ENCODE assay signal across 20 cellular contexts in the genomic region with DNA sequence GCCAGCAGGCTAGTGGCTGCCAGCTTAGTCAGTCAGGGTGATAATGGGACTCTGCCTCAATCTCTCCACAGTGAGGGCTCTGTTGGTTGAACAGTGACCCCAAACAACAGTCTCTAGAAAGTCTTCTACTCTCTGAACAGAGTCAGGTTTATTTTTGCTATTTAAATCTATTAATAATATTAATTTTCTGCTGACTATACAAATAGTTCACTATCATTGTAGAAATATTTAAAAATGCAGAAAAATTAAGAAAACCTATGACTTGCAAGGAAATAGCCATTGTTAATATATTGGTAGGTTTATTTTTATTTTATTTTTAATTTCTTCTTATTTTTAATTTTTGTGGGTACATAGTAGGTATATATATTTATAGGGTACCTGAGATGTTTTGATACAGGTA.
A peak's percentile ranks its signal among the peaks of the same experiment; 100 is the strongest.
DNase-seq lines count a peak whose midpoint lies in the region; ATAC-seq, FAIRE-seq and TF ChIP-seq lines count a peak whose summit lies in the region.
"Had no signal": no experiment of that assay in that cellular context is flagged by ENCODE, and none has a peak within 500 bp of the region (broad histone marks: within the 10 kb centered on the region; RNA-seq: fewer than 3 reads in every experiment).

No MANE protein-coding gene starts in this region.

- H3K4me3 ChIP-seq in HepG2 (replicated peaks in 1 of 3; ENCODE audit: insufficient read depth in 1 of 3, low read depth in 2 of 3, low read length in 3 of 3) (no peak overlapping the region), right lobe of liver (no peak overlapping the region), IMR-90 (ENCODE audit: insufficient read depth, low read depth, low read length) (no peak overlapping the region)
- H3K4me3 ChIP-seq: BLaER1 treated with 17β-estradiol and CSF1 and Interleukin-3, amounts not matched to agents 10 nM and 100 nM had no signal

- no peaks in the 10 kb centered on the region for H3K79me2 ChIP-seq in HepG2 (ENCODE audit: insufficient read depth, low read length)

- H2AK9ac ChIP-seq in IMR-90 (replicated peaks; ENCODE audit: low read depth, low read length, poor library complexity): no peak overlapping the region

- H3K27me3 ChIP-seq in HepG2 (ENCODE audit: control insufficient read depth in 1 of 2, insufficient read depth in 2 of 2, low read length in 2 of 2) (no peaks in the 10 kb centered on the region), right lobe of liver (no peaks in the 10 kb centered on the region), IMR-90 (ENCODE audit: control insufficient read depth, insufficient read depth, low read length) (no peaks in the 10 kb centered on the region)
- H3K27me3 ChIP-seq: BLaER1 treated with 17β-estradiol and CSF1 and Interleukin-3, amounts not matched to agents 10 nM and 100 nM had no signal

- TF ChIP-seq CTCF in HepG2 (CRISPR knock-in tag; IDR thresholded peaks at IDR 0.05) (no peak), right lobe of liver (IDR thresholded peaks at IDR 0.05) (no peak), IMR-90 (conservative IDR thresholded peaks at IDR 0.05; ENCODE audit: low read depth, low read length) (no peak)

- no peak overlapping the region for H4K8ac ChIP-seq in IMR-90 (ENCODE audit: low read depth in 2 of 2, low read length in 2 of 2)

- H4K20me1 ChIP-seq in HepG2 (ENCODE audit: insufficient read depth, low read length) (no peaks in the 10 kb centered on the region), IMR-90 (ENCODE audit: insufficient read depth, low read length) (no peaks in the 10 kb centered on the region)
- H4K20me1 ChIP-seq: BLaER1 treated with 17β-estradiol and CSF1 and Interleukin-3, amounts not matched to agents 10 nM and 100 nM had no signal

- BruUV-seq in HepG2 (replicated peaks; lab: Mats Ljungman, UMichigan) (no TSS peak), IMR-90 (replicated peaks; lab: Mats Ljungman, UMichigan) (no TSS peak)

- TF ChIP-seq EP300 in HepG2 (IDR thresholded peaks at IDR 0.05; ENCODE audit: low read depth in 2 of 2, low read length in 2 of 2) (no peak), HepG2 (CRISPR knock-in tag; IDR thresholded peaks at IDR 0.05; ENCODE audit: borderline replicate concordance) (no peak)

- no peak overlapping the region for H2BK5ac ChIP-seq in IMR-90 (ENCODE audit: low read depth, low read length, poor library complexity, severe bottlenecking)

- in situ Hi-C loops in HepG2 (cut with HindIII; ENCODE audit: extremely low pct_ligation_motif_present, low pct_unique_long_range_greater_than_20kb) (no loop called here), IMR-90 (cut with MboI; ENCODE audit: low sequenced_read_pairs) (no loop called here)

- no peak overlapping the region for H3K4ac ChIP-seq in IMR-90 (ENCODE audit: low read depth, low read length)

- no peak overlapping the region for H3K14ac ChIP-seq in IMR-90 (replicated peaks; ENCODE audit: low read depth, low read length)

- TF ChIP-seq RAD21 in HepG2 (CRISPR knock-in tag; IDR thresholded peaks at IDR 0.05) (no peak), IMR-90 (IDR thresholded peaks at IDR 0.05; ENCODE audit: low read length) (no peak)

- no peak overlapping the region for H3K9ac ChIP-seq in HepG2 (ENCODE audit: insufficient read depth, low read depth, low read length)
- no peak overlapping the region for H3K9ac ChIP-seq in IMR-90 (ENCODE audit: low read depth, low read length)
- H3K9ac ChIP-seq: BLaER1 treated with 17β-estradiol and CSF1 and Interleukin-3, amounts not matched to agents 10 nM and 100 nM had no signal

- H2AK5ac ChIP-seq in IMR-90 (ENCODE audit: low read depth, low read length): no peak overlapping the region

- TF ChIP-seq POLR2A in HepG2 (IDR thresholded peaks at IDR 0.05; ENCODE audit: insufficient read depth in 1 of 2, low read depth in 2 of 2, low read length in 2 of 2): no peak
- TF ChIP-seq POLR2A in right lobe of liver (IDR thresholded peaks at IDR 0.05): no peak
- no peak for TF ChIP-seq POLR2A in IMR-90 (IDR thresholded peaks at IDR 0.05; ENCODE audit: low read depth, low read length)

- no peak overlapping the region for H3K18ac ChIP-seq in IMR-90 (ENCODE audit: low read depth, low read length)

- no peak overlapping the region for H2AFZ ChIP-seq in HepG2 (ENCODE audit: low read length)
- no peak overlapping the region for H2AFZ ChIP-seq in IMR-90 (replicated peaks; ENCODE audit: low read length, poor library complexity)

- H3K9me1 ChIP-seq in IMR-90 (ENCODE audit: insufficient read depth, low read length): no peaks in the 10 kb centered on the region

- no peak overlapping the region for H4K91ac ChIP-seq in IMR-90 (ENCODE audit: insufficient read depth, low read depth, low read length)

- H3K27ac ChIP-seq in HepG2 (ENCODE audit: extremely low read length, insufficient read depth, low read length) (no peak overlapping the region), right lobe of liver (no peak overlapping the region), IMR-90 (ENCODE audit: insufficient read depth, low read length) (no peak overlapping the region)
- H3K27ac ChIP-seq: 22Rv1; BLaER1 treated with 17β-estradiol and CSF1 and Interleukin-3, amounts not matched to agents 10 nM and 100 nM; C4-2B had no signal

- no peak overlapping the region for H3K56ac ChIP-seq in IMR-90 (ENCODE audit: extremely low read depth, insufficient read depth, low read length)

- ATAC-seq in HepG2 (no peak), right lobe of liver (no peak), IMR-90 (ENCODE audit: low read depth) (no peak)
- ATAC-seq: CD8-positive, alpha-beta T cell had no signal

- FAIRE-seq in HepG2 (lab: Jason Lieb, UNC) (no peak), urothelium cell line (lab: Jason Lieb, UNC) (no peak)
- FAIRE-seq: D721Med, G401.6, GM12891, GM19239 had no signal

- no peak overlapping the region for H2BK120ac ChIP-seq in IMR-90 (ENCODE audit: low read depth, low read length)

- dilution Hi-C loops in IMR-90 (cut with HindIII; ENCODE audit: low sequenced_read_pairs, unreplicated experiment): no loop called here

- intact Hi-C loops in HepG2 (cut with micrococcal nuclease; ENCODE audit: unreplicated experiment): no loop called here
- intact Hi-C loops in right lobe of liver (cut with DNase I): no loop called here
- intact Hi-C loops in IMR-90 (cut with micrococcal nuclease): no loop called here

- no peak overlapping the region for H2BK20ac ChIP-seq in IMR-90 (ENCODE audit: low read depth, low read length)

- H3K36me3 ChIP-seq in HepG2 (replicated peaks in 1 of 2; ENCODE audit: control insufficient read depth in 1 of 2, insufficient read depth in 2 of 2, low read length in 2 of 2): no peaks in the 10 kb centered on the region
- no peaks in the 10 kb centered on the region for H3K36me3 ChIP-seq in right lobe of liver
- no peaks in the 10 kb centered on the region for H3K36me3 ChIP-seq in IMR-90 (ENCODE audit: control insufficient read depth, insufficient read depth, low read length)
- H3K36me3 ChIP-seq: BLaER1 treated with 17β-estradiol and CSF1 and Interleukin-3, amounts not matched to agents 10 nM and 100 nM had no signal

- H4K5ac ChIP-seq in IMR-90 (ENCODE audit: low read depth, low read length): no peak overlapping the region

- CTCF ChIA-PET in HepG2 (lab: Yijun Ruan, JAX; ENCODE audit: low intra/inter-chr PET ratio, low total read pairs): no interaction called here
- CTCF ChIA-PET in IMR-90 (lab: Yijun Ruan, JAX): no interaction called here

- no peak for DNase-seq in HepG2 (ENCODE audit: low spot score)
- DNase-seq in right lobe of liver: no peak
- no peak for DNase-seq in IMR-90
- no peak for DNase-seq in urothelium cell line (ENCODE audit: low spot score)
- DNase-seq in SIG-M5 (lab: John Stamatoyannopoulos, UW): no peak
- DNase-seq: ACHN; AML-193; Caco-2; Calu3; CD4-positive, alpha-beta T cell; CD8-positive, alpha-beta T cell; DMS79 treated with DMSO at 0.1 percent for 48 hours; GF-D8 had no signal

- no peaks in the 10 kb centered on the region for H3K9me3 ChIP-seq in HepG2 (ENCODE audit: low read length)
- H3K9me3 ChIP-seq in right lobe of liver: no peaks in the 10 kb centered on the region
- 0 out of 2 replicates have a peak, but pooled peaks cover 2% of the 10 kb centered on the region for H3K9me3 ChIP-seq in IMR-90 (ENCODE audit: control insufficient read depth, insufficient read depth, low read length)
- H3K9me3 ChIP-seq: Caco-2 had no signal

- no peaks in the 10 kb centered on the region for H3K4me1 ChIP-seq in HepG2 (ENCODE audit: insufficient read depth, low read length)
- no peaks in the 10 kb centered on the region for H3K4me1 ChIP-seq in right lobe of liver
- H3K4me1 ChIP-seq in IMR-90 (ENCODE audit: control insufficient read depth, insufficient read depth, low read length): no peaks in the 10 kb centered on the region
- H3K4me1 ChIP-seq: BLaER1 treated with 17β-estradiol and CSF1 and Interleukin-3, amounts not matched to agents 10 nM and 100 nM; Caco-2 had no signal

- H3K4me2 ChIP-seq in HepG2 (ENCODE audit: low read depth, low read length) (no peak overlapping the region), IMR-90 (ENCODE audit: low read depth, low read length) (no peak overlapping the region)
- H3K4me2 ChIP-seq: BLaER1 treated with 17β-estradiol and CSF1 and Interleukin-3, amounts not matched to agents 10 nM and 100 nM had no signal

- no peak overlapping the region for H3K23ac ChIP-seq in IMR-90 (ENCODE audit: low read depth, low read length)

- no peaks in the 10 kb centered on the region for H3K79me1 ChIP-seq in IMR-90 (ENCODE audit: low read depth in 1 of 2, low read length in 2 of 2)

- H2BK15ac ChIP-seq in IMR-90 (ENCODE audit: low read depth, low read length): no peak overlapping the region

- POLR2A ChIA-PET in HepG2 (lab: Yijun Ruan, JAX): no interaction called here
- POLR2A ChIA-PET in IMR-90 (lab: Charles Lee; ENCODE audit: unreplicated experiment): no interaction called here

TF ChIP-seq in HepG2, 621 proteins besides CTCF, POLR2A, EP300 and RAD21 (continues in another document):
- TF ChIP-seq ZNF263 (CRISPR knock-in tag; IDR thresholded peaks at IDR 0.05): no peak
- TF ChIP-seq MAFF (IDR thresholded peaks at IDR 0.05; ENCODE audit: low read depth, low read length): peak; percentile 45; the same call in 1 of the 2 replicates
- TF ChIP-seq MAFK (conservative IDR thresholded peaks at IDR 0.05 in 1 of 2, IDR thresholded peaks at IDR 0.05 in 1 of 2; ENCODE audit: low read length in 2 of 2): peak; percentile 27 to 82; a peak in 2 of 4 replicates

TF ChIP-seq in IMR-90, 13 proteins besides CTCF, POLR2A, EP300 and RAD21:
- TF ChIP-seq RFX5 (IDR thresholded peaks at IDR 0.05; ENCODE audit: low read depth, low read length) (no peak), CHD1 (IDR thresholded peaks at IDR 0.05; ENCODE audit: low read depth, low read length) (no peak), MAZ (IDR thresholded peaks at IDR 0.05; ENCODE audit: borderline replicate concordance, low read depth, low read length) (no peak), MAFK (IDR thresholded peaks at IDR 0.05; ENCODE audit: low read depth, low read length) (peak; percentile 66)
